Comparison of ENCODE assay signal across 22 cellular contexts in the genomic region with DNA sequence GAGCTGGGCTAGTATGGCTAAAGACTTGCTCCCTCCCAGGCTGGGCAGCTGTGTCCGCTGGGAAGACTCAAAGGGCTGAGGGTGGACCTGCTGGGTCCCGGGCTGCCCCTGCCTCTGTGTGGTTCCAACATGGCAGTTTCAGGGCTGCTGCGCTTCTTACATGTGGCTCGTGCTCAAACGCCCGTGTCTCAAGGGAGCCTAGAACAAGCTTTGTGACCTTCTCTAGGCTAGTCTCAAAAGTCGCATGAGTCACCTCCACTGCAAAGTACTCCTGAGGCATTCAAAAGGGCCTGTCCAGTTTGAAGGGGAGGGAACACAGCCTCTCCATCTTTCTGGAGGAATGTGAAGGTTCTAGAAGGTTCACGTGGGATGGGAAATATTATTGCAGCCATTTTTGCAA. TPM values are rescaled to one million over a fixed set of nuclear protein-coding genes. Genes with fewer than 3 reads are reported as not detected.
"Had no signal": no experiment of that assay in that cellular context is flagged by ENCODE, and none has a peak within 500 bp of the region (broad histone marks: within the 10 kb centered on the region; RNA-seq: fewer than 3 reads in every experiment).

No MANE protein-coding gene starts in this region.

- H3K4me3 Mint-ChIP-seq: activated CD4-positive, alpha-beta memory T cell treated with anti-CD3 and anti-CD28 coated beads, Interleukin-2, amount 10 ng/mL, durations not matched to agents 7 days and 5 days; activated CD8-positive, alpha-beta memory T cell treated with anti-CD3 and anti-CD28 coated beads, Interleukin-2, amount 10 ng/mL, durations not matched to agents 7 days and 5 days; central memory CD8-positive, alpha-beta T cell; endodermal cell; naive B cell; T-cell had no signal

- H3K36me3 ChIP-seq: colonic mucosa, pancreas, right lobe of liver, tibial artery, vagina had no signal

- H3K4me1 ChIP-seq: colonic mucosa, pancreas, right lobe of liver, vagina had no signal

- DNase-seq: activated CD4-positive, alpha-beta memory T cell treated with anti-CD3 and anti-CD28 coated beads, Interleukin-2, amount 10 ng/mL, durations not matched to agents 7 days and 5 days; activated CD4-positive, alpha-beta T cell treated with anti-CD3 and anti-CD28 coated beads for 48 hours; activated CD4-positive, CD25-positive, alpha-beta regulatory T cell; activated CD8-positive, alpha-beta memory T cell treated with anti-CD3 and anti-CD28 coated beads, Interleukin-2, amount 10 ng/mL, durations not matched to agents 7 days and 5 days; activated naive CD4-positive, alpha-beta T cell; aorta; colonic mucosa; endodermal cell; hypothalamus; kidney; mesenchymal stem cell; mucosa of descending colon; naive B cell; pancreas; right lobe of liver; stimulated activated naive CD4-positive, alpha-beta T cell; T-cell; tibial artery had no signal

- H3K27ac ChIP-seq: colonic mucosa, pancreas, right lobe of liver, tibial artery, vagina had no signal

- H3K9me3 ChIP-seq: colonic mucosa, mucosa of descending colon, pancreas, right lobe of liver, tibial artery, vagina had no signal

- H3K4me1 Mint-ChIP-seq: activated CD4-positive, alpha-beta memory T cell treated with anti-CD3 and anti-CD28 coated beads, Interleukin-2, amount 10 ng/mL, durations not matched to agents 7 days and 5 days; activated CD8-positive, alpha-beta memory T cell treated with anti-CD3 and anti-CD28 coated beads, Interleukin-2, amount 10 ng/mL, durations not matched to agents 7 days and 5 days; central memory CD8-positive, alpha-beta T cell; endodermal cell; naive B cell; T-cell had no signal

- ATAC-seq: activated CD8-positive, alpha-beta memory T cell treated with anti-CD3 and anti-CD28 coated beads, Interleukin-2, amount 10 ng/mL, durations not matched to agents 7 days and 5 days; left lobe of liver; mucosa of descending colon; pancreas; right lobe of liver; T-cell had no signal

- H3K36me3 Mint-ChIP-seq: activated CD8-positive, alpha-beta memory T cell treated with anti-CD3 and anti-CD28 coated beads, Interleukin-2, amount 10 ng/mL, durations not matched to agents 7 days and 5 days; naive B cell; T-cell had no signal

- H3K27me3 ChIP-seq: colonic mucosa, pancreas, right lobe of liver, tibial artery, vagina had no signal

- H3K9me3 Mint-ChIP-seq: activated CD4-positive, alpha-beta memory T cell treated with anti-CD3 and anti-CD28 coated beads, Interleukin-2, amount 10 ng/mL, durations not matched to agents 7 days and 5 days; central memory CD8-positive, alpha-beta T cell; endodermal cell; T-cell had no signal

- FAIRE-seq: frontal cortex, kidney, pancreas had no signal

- H3K27ac Mint-ChIP-seq: activated CD4-positive, alpha-beta memory T cell treated with anti-CD3 and anti-CD28 coated beads, Interleukin-2, amount 10 ng/mL, durations not matched to agents 7 days and 5 days; activated CD8-positive, alpha-beta memory T cell treated with anti-CD3 and anti-CD28 coated beads, Interleukin-2, amount 10 ng/mL, durations not matched to agents 7 days and 5 days; endodermal cell; naive B cell; T-cell had no signal

- H3K4me3 ChIP-seq: colonic mucosa, mucosa of descending colon, pancreas, right lobe of liver, tibial artery, vagina had no signal

RNA-seq across cellular contexts. Expression of gene RAB31, which starts 44.7 kb away (rescaled TPM):
- total RNA-seq: activated CD8-positive, alpha-beta memory T cell treated with anti-CD3 and anti-CD28 coated beads, Interleukin-2, amount 10 ng/mL, durations not matched to agents 7 days and 5 days had no signal
